30 cellular contexts compared by ENCODE assay signal in genomic region chr17:39101139-39101538, GRCh38. TPM values are rescaled to one million over a fixed set of nuclear protein-coding genes. Genes with fewer than 3 reads are reported as not detected.
"Had no signal": no experiment of that assay in that cellular context is flagged by ENCODE, and none has a peak within 500 bp of the region (broad histone marks: within the 10 kb centered on the region; RNA-seq: fewer than 3 reads in every experiment).

No MANE protein-coding gene starts in this region.

- H3K27ac Mint-ChIP-seq: activated CD4-positive, alpha-beta memory T cell treated with anti-CD3 and anti-CD28 coated beads, Interleukin-2, amount 10 ng/mL, durations not matched to agents 7 days and 5 days; activated CD4-positive, alpha-beta T cell treated with anti-CD3 and anti-CD28 coated beads, Interleukin-2, amount 10 ng/mL, durations not matched to agents 7 days and 5 days; activated CD8-positive, alpha-beta memory T cell treated with anti-CD3 and anti-CD28 coated beads, Interleukin-2, amount 10 ng/mL, durations not matched to agents 7 days and 5 days; activated T-cell treated with anti-CD3 and anti-CD28 coated beads, Interleukin-2, amount 50 U/mL, for 72 hours; progenitor cell of endocrine pancreas; stimulated activated naive CD8-positive, alpha-beta T cell treated with anti-CD3 and anti-CD28 coated beads, Interleukin-15, Interleukin-2, amounts not matched to agents 100 ng/mL and 50 ng/mL, for 24 hours; T-helper 1 cell treated with Interleukin-12 subunit alpha and Interleukin-12 subunit beta and Interleukin-4 antibody, amounts not matched to agents 30 μg/mL and 1 μg/mL, for 36 hours; type B pancreatic cell had no signal

- H3K4me1 ChIP-seq: breast epithelium had no signal

- H3K4me3 Mint-ChIP-seq: activated CD4-positive, alpha-beta memory T cell treated with anti-CD3 and anti-CD28 coated beads, Interleukin-2, amount 10 ng/mL, durations not matched to agents 7 days and 5 days; activated CD4-positive, alpha-beta T cell treated with anti-CD3 and anti-CD28 coated beads, Interleukin-2, amount 10 ng/mL, durations not matched to agents 7 days and 5 days; activated CD8-positive, alpha-beta memory T cell treated with anti-CD3 and anti-CD28 coated beads, Interleukin-2, amount 10 ng/mL, durations not matched to agents 7 days and 5 days; activated T-cell treated with anti-CD3 and anti-CD28 coated beads, Interleukin-2, amount 50 U/mL, for 72 hours; natural killer cell treated with Interleukin-12 subunit alpha and Interleukin-12 subunit beta and Interleukin-15 and Interleukin-18, amount 100 ng/mL, for 72 hours; stimulated activated naive CD8-positive, alpha-beta T cell treated with anti-CD3 and anti-CD28 coated beads, Interleukin-15, Interleukin-2, amounts not matched to agents 100 ng/mL and 50 ng/mL, for 24 hours; T-helper 1 cell treated with Interleukin-12 subunit alpha and Interleukin-12 subunit beta and Interleukin-4 antibody, amounts not matched to agents 30 μg/mL and 1 μg/mL, for 36 hours; type B pancreatic cell had no signal

- H3K27me3 ChIP-seq: breast epithelium, heart left ventricle, uterus had no signal

- H3K36me3 Mint-ChIP-seq: immature natural killer cell; natural killer cell treated with Interleukin-12 subunit alpha and Interleukin-12 subunit beta and Interleukin-15 and Interleukin-18, amount 100 ng/mL, for 72 hours; type B pancreatic cell had no signal

- DNase-seq: activated CD4-positive, alpha-beta memory T cell treated with anti-CD3 and anti-CD28 coated beads, Interleukin-2, amount 10 ng/mL, durations not matched to agents 7 days and 5 days; activated CD4-positive, alpha-beta T cell treated with anti-CD3 and anti-CD28 coated beads, Interleukin-2, amount 10 ng/mL, durations not matched to agents 7 days and 5 days; activated CD8-positive, alpha-beta memory T cell treated with anti-CD3 and anti-CD28 coated beads, Interleukin-2, amount 10 ng/mL, durations not matched to agents 7 days and 5 days; activated naive CD4-positive, alpha-beta T cell treated with Interleukin-2 at 50 U/mL for 16 hours; activated T-cell treated with anti-CD3 and anti-CD28 coated beads, Interleukin-2, amount 50 U/mL, for 72 hours; amygdala; central memory CD4-positive, alpha-beta T cell; foreskin fibroblast; heart left ventricle; hypothalamus; immature natural killer cell; kidney; left colon; midbrain; stimulated activated CD4-positive, alpha-beta T cell treated with anti-CD3 and anti-CD28 coated beads, Interleukin-12 subunit alpha, Interleukin-12 subunit beta, amount 100 ng/mL, for 4 hours; stimulated activated CD4-positive, alpha-beta T cell treated with anti-CD3 and anti-CD28 coated beads, Interleukin-4, amount 100 ng/mL, for 1 hour; T-helper 9 cell; uterus had no signal

- H3K27me3 Mint-ChIP-seq: activated CD4-positive, alpha-beta T cell treated with anti-CD3 and anti-CD28 coated beads, Interleukin-2, amount 10 ng/mL, durations not matched to agents 7 days and 5 days; natural killer cell treated with Interleukin-12 subunit alpha and Interleukin-12 subunit beta and Interleukin-15 and Interleukin-18, amount 100 ng/mL, for 72 hours; stimulated activated naive CD8-positive, alpha-beta T cell treated with anti-CD3 and anti-CD28 coated beads, Interleukin-15, Interleukin-2, amounts not matched to agents 100 ng/mL and 50 ng/mL, for 24 hours had no signal

- H3K4me3 ChIP-seq: breast epithelium, heart left ventricle, skin epidermis, uterus had no signal

- H3K9me3 Mint-ChIP-seq: activated CD4-positive, alpha-beta memory T cell treated with anti-CD3 and anti-CD28 coated beads, Interleukin-2, amount 10 ng/mL, durations not matched to agents 7 days and 5 days; activated CD4-positive, alpha-beta T cell treated with anti-CD3 and anti-CD28 coated beads, Interleukin-2, amount 10 ng/mL, durations not matched to agents 7 days and 5 days; activated T-cell treated with anti-CD3 and anti-CD28 coated beads, Interleukin-2, amount 50 U/mL, for 72 hours; immature natural killer cell; natural killer cell treated with Interleukin-12 subunit alpha and Interleukin-12 subunit beta and Interleukin-15 and Interleukin-18, amount 100 ng/mL, for 72 hours; stimulated activated naive CD8-positive, alpha-beta T cell treated with anti-CD3 and anti-CD28 coated beads, Interleukin-15, Interleukin-2, amounts not matched to agents 100 ng/mL and 50 ng/mL, for 24 hours; T-helper 1 cell treated with Interleukin-12 subunit alpha and Interleukin-12 subunit beta and Interleukin-4 antibody, amounts not matched to agents 30 μg/mL and 1 μg/mL, for 36 hours; type B pancreatic cell had no signal

- H3K36me3 ChIP-seq: breast epithelium, heart left ventricle, uterus had no signal

- H3K27ac ChIP-seq: breast epithelium, skin epidermis, VCaP had no signal

- H3K9me3 ChIP-seq: breast epithelium, uterus had no signal

- ATAC-seq: activated CD4-positive, CD25-positive, alpha-beta regulatory T cell treated with anti-CD3 and anti-CD28 coated beads, Interleukin-2, amount 50 U/mL, for 24 hours; activated CD8-positive, alpha-beta memory T cell treated with anti-CD3 and anti-CD28 coated beads, Interleukin-2, amount 10 ng/mL, durations not matched to agents 7 days and 5 days; activated T-cell treated with anti-CD3 and anti-CD28 coated beads, Interleukin-2, amount 50 U/mL, for 72 hours; heart left ventricle; left colon; natural killer cell treated with Interleukin-12 subunit alpha and Interleukin-12 subunit beta and Interleukin-15 and Interleukin-18, amount 100 ng/mL, for 72 hours; sciatic nerve had no signal

RNA-seq across cellular contexts. Expression of gene PLXDC1, which starts 50.3 kb away (rescaled TPM):
- total RNA-seq: endothelial cell of umbilical vein, renal cortical epithelial cell had no signal
